Comparison of ENCODE assay signal across 8 cellular contexts in the genomic region with DNA sequence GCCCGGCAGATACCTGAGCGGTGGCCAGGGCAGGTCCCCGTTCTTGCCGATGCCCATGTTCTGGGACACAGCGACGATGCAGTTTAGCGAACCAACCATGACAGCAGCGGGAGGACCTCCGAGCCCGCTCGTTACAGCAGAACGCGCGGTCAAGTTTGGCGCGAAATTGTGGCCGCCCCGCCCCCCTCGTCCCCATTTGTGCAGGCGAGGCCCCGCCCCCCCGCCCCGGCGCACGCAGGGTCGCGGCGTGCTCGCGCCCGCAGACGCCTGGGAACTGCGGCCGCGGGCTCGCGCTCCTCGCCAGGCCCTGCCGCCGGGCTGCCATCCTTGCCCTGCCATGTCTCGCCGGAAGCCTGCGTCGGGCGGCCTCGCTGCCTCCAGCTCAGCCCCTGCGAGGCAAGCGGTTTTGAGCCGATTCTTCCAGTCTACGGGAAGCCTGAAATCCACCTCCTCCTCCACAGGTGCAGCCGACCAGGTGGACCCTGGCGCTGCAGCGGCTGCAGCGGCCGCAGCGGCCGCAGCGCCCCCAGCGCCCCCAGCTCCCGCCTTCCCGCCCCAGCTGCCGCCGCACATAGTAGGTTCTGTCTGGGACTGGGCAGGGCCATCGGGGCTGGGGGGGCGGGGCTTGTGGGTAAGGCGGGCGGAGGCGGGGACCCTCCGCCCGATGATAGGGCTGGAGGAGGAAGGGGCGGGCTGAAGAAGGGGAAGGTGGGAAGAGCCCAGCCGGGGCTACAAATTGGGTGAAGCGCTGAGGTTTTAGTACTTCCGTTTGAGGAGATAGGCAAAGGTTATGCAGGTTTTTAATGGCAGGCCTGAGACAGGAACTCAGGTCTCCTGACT. TPM values are rescaled to one million over a fixed set of nuclear protein-coding genes. Genes with fewer than 3 reads are reported as not detected.
DNase-seq lines count a peak whose midpoint lies in the region; ATAC-seq, FAIRE-seq and TF ChIP-seq lines count a peak whose summit lies in the region.

A gene (minus strand): TSS at position 593 of the 840 bp plus-strand sequence. CDS start 494 bp downstream, at position 99.
A gene (plus strand): TSS at position 262 of the 840 bp plus-strand sequence. CDS start 76 bp downstream, at position 338.

- H4K8ac ChIP-seq in H1 (ENCODE audit: extremely low read depth, insufficient read depth, low read length) (peak within 1 kb of the TSS; percentile 97), mesenchymal stem cell (ENCODE audit: low read length) (peak within 1 kb of the TSS; percentile 91)

- CTCF ChIA-PET in H1 (lab: Charles Lee; ENCODE audit: partially characterized antibody): interaction anchor here (3.2 to 3.3 kb wide), 2 partner anchors 13 to 18 kb away, joined by 12 to 28 read pairs; no protein-coding TSS in a partner anchor

- H4K91ac ChIP-seq in H1 (replicated peaks; ENCODE audit: insufficient read length, low read length) (peak within 1 kb of the TSS; percentile 99), mesenchymal stem cell (ENCODE audit: low read length) (peak within 1 kb of the TSS; percentile 90)

- H3K27me3 ChIP-seq in HUES48 (ENCODE audit: control insufficient read depth, insufficient read depth, low read length) (no peaks in the 10 kb centered on the region), H1 (replicated peaks in 1 of 4; ENCODE audit: control insufficient read depth in 3 of 4, extremely low read depth in 1 of 4, insufficient read depth in 3 of 4, low read length in 3 of 4) (no peaks in the 10 kb centered on the region), mesenchymal stem cell (ENCODE audit: control insufficient read depth in 1 of 2, insufficient read depth in 1 of 2, low read length in 2 of 2) (no peaks in the 10 kb centered on the region)

- peak within 1 kb of the TSS; percentile 89 for H3K4me3 ChIP-seq in HUES48 (ENCODE audit: low read depth, low read length)
- H3K4me3 ChIP-seq in H1 (ENCODE audit: extremely low read depth in 1 of 4, insufficient read depth in 2 of 4, low read depth in 3 of 4, low read length in 4 of 4): peak within 1 kb of the TSS; percentile 60 to 100 (median 95)
- peak within 1 kb of the TSS; percentile 90 to 92 for H3K4me3 ChIP-seq in mesenchymal stem cell (ENCODE audit: insufficient read depth in 1 of 2, low read depth in 1 of 2, low read length in 2 of 2)

- peak within 1 kb of the TSS; percentile 99 for H4K5ac ChIP-seq in H1 (ENCODE audit: insufficient read length, low read depth, low read length)

- H3K9ac ChIP-seq in HUES48 (ENCODE audit: low read depth, low read length) (peak within 1 kb of the TSS; percentile 97), H1 (replicated peaks in 1 of 4; ENCODE audit: extremely low read depth in 1 of 4, low read depth in 3 of 4, low read length in 3 of 4) (peak within 1 kb of the TSS; percentile 94 to 99 (median 95)), mesenchymal stem cell (ENCODE audit: low read length) (peak within 1 kb of the TSS; percentile 91)

- no peaks in the 10 kb centered on the region; the same call in 1 of the 2 replicates for H3K79me1 ChIP-seq in H1 (ENCODE audit: low read depth, low read length)
- H3K79me1 ChIP-seq in mesenchymal stem cell (replicated peaks; ENCODE audit: low read length, poor library complexity, severe bottlenecking): peaks cover 15% of the 10 kb centered on the region

- H2BK20ac ChIP-seq in H1 (ENCODE audit: low read length): no peak within 1 kb of the TSS

- no peak within 1 kb of the TSS for H2BK15ac ChIP-seq in H1 (ENCODE audit: low read length)
- H2BK15ac ChIP-seq in mesenchymal stem cell (ENCODE audit: low read depth, poor library complexity, severe bottlenecking): peak within 1 kb of the TSS; percentile 83

- H3K56ac ChIP-seq in H1 (replicated peaks; ENCODE audit: insufficient read length, low read depth, low read length): peak within 1 kb of the TSS; percentile 97

- H2BK12ac ChIP-seq in H1 (ENCODE audit: low read depth, low read length) (no peak within 1 kb of the TSS), mesenchymal stem cell (ENCODE audit: low read length in 2 of 2) (no peak within 1 kb of the TSS)

- H3K18ac ChIP-seq in H1 (ENCODE audit: extremely low read depth, low read length) (peak within 1 kb of the TSS; percentile 100), mesenchymal stem cell (ENCODE audit: low read depth in 1 of 2, low read length in 2 of 2) (peak within 1 kb of the TSS; percentile 99 to 100)

- TF ChIP-seq RAD21 in H1 (IDR thresholded peaks at IDR 0.05 in 1 of 2, conservative IDR thresholded peaks at IDR 0.05 in 1 of 2; ENCODE audit: low read depth in 2 of 2, low read length in 2 of 2): 0 out of 4 replicates have a peak, but pooled peaks of 1 of the 2 experiments have one; percentile 3

- H3K4me1 ChIP-seq in HUES48 (ENCODE audit: control insufficient read depth, insufficient read depth, low read length) (peaks cover 18% of the 10 kb centered on the region), H1 (replicated peaks in 1 of 4; ENCODE audit: control insufficient read depth in 3 of 4, insufficient read depth in 4 of 4, low read length in 3 of 4) (peaks cover 0 to 5% (median 2%) of the 10 kb centered on the region in 4 experiments; a peak in 3 of 7 replicates), mesenchymal stem cell (ENCODE audit: control insufficient read depth, insufficient read depth, low read depth, low read length) (peaks cover 4% of the 10 kb centered on the region)

- FAIRE-seq in H1 (lab: Jason Lieb, UNC): peak; percentile 50

- H3K4ac ChIP-seq in H1 (replicated peaks; ENCODE audit: insufficient read length, low read depth, low read length) (peak within 1 kb of the TSS; percentile 99), mesenchymal stem cell (ENCODE audit: low read depth in 1 of 2, low read length in 2 of 2) (peak within 1 kb of the TSS; percentile 97 to 100)

- peak within 1 kb of the TSS; percentile 83 to 98 for H3K4me2 ChIP-seq in H1 (ENCODE audit: insufficient read depth in 1 of 2, low read depth in 2 of 2, low read length in 2 of 2)
- peak within 1 kb of the TSS; percentile 98 for H3K4me2 ChIP-seq in mesenchymal stem cell (ENCODE audit: low read length, poor library complexity, severe bottlenecking)

- POLR2A ChIA-PET in H1 (lab: Charles Lee; ENCODE audit: partially characterized antibody): interaction anchor here (0.6 to 3.2 kb wide), 12 partner anchors 10 to 297 kb away, joined by 3 to 13 read pairs (median 3); a partner anchor contains a TSS

- H3K14ac ChIP-seq in H1 (ENCODE audit: insufficient read length) (no peak within 1 kb of the TSS), mesenchymal stem cell (ENCODE audit: low read length in 2 of 2) (peak within 1 kb of the TSS in 1 of 2 experiments; percentile 94)

- peaks cover 31% of the 10 kb centered on the region for H3K36me3 ChIP-seq in HUES48 (ENCODE audit: control insufficient read depth, insufficient read depth, low read length)
- peaks cover 0 to 21% (median 12%) of the 10 kb centered on the region in 4 experiments; a peak in 4 of 8 replicates for H3K36me3 ChIP-seq in H1 (ENCODE audit: control insufficient read depth in 2 of 4, insufficient read depth in 4 of 4, low read length in 3 of 4)
- peaks cover 3 to 24% of the 10 kb centered on the region in 2 experiments for H3K36me3 ChIP-seq in mesenchymal stem cell (ENCODE audit: control insufficient read depth in 1 of 2, insufficient read depth in 2 of 2, low read depth in 1 of 2, low read length in 2 of 2)

- H2AFZ ChIP-seq in H1 (ENCODE audit: low read length) (peak within 1 kb of the TSS; percentile 91; the same call in 1 of the 2 replicates), mesenchymal stem cell (ENCODE audit: low read depth, low read length) (peak within 1 kb of the TSS; percentile 72)

- TF ChIP-seq CTCF in H1 (IDR thresholded peaks at IDR 0.05; ENCODE audit: control extremely low read depth in 1 of 3, insufficient read depth in 1 of 3, low read depth in 1 of 3, low read length in 3 of 3): peak in 1 of 3 experiments; percentile 18; a peak in 1 of 4 replicates

- H3K23ac ChIP-seq in H1 (ENCODE audit: insufficient read length) (no peak within 1 kb of the TSS), mesenchymal stem cell (ENCODE audit: low read length in 2 of 2) (peak within 1 kb of the TSS in 1 of 2 experiments; percentile 98)

- H2BK120ac ChIP-seq in H1 (replicated peaks; ENCODE audit: low read depth, low read length) (peak within 1 kb of the TSS; percentile 33), mesenchymal stem cell (ENCODE audit: low read depth, low read length) (peak within 1 kb of the TSS; percentile 94)

- peak; percentile 76 for DNase-seq in CMK (ENCODE audit: low read depth)
- DNase-seq in NOMO-1 treated with dmso at 0.1 percent for 144 hours (lab: John Stamatoyannopoulos, UW; ENCODE audit: unreplicated experiment): peak; percentile 93
- peak; percentile 74 to 80 (median 75) for DNase-seq in activated CD8-positive, alpha-beta memory T cell treated with anti-CD3 and anti-CD28 coated beads for 48 hours (ENCODE audit: low read depth in 2 of 3, low spot score in 2 of 3)
- DNase-seq in H1 (ENCODE audit: low read depth in 1 of 2, low spot score in 2 of 2): peak; percentile 86 to 88
- DNase-seq in mesenchymal stem cell: peak; percentile 90
- DNase-seq in stimulated activated CD8-positive, alpha-beta memory T cell treated with anti-CD3 and anti-CD28 coated beads, Interleukin-12 subunit alpha, Interleukin-12 subunit beta, amount 100 ng/mL, for 24 hours (ENCODE audit: extremely low read depth): peak; percentile 80

- H3K79me2 ChIP-seq in H1 (ENCODE audit: control insufficient read depth in 1 of 2, insufficient read depth in 2 of 2, low read length in 2 of 2): peaks cover 7 to 26% of the 10 kb centered on the region in 2 experiments

- H3K23me2 ChIP-seq in H1 (ENCODE audit: low read depth, low read length): peaks cover 9% of the 10 kb centered on the region; the same call in 1 of the 2 replicates

- TF ChIP-seq POLR2A in H1 (IDR thresholded peaks at IDR 0.05; ENCODE audit: control extremely low read depth in 1 of 2, low read depth in 2 of 2, low read length in 2 of 2): peak; percentile 82 to 83; a peak in 2 of 3 replicates

- H3K27ac ChIP-seq in HUES48 (ENCODE audit: low read depth, low read length) (peak within 1 kb of the TSS; percentile 98), H1 (ENCODE audit: low read depth, low read length) (peak within 1 kb of the TSS; percentile 98), mesenchymal stem cell (ENCODE audit: low read length, poor library complexity, severe bottlenecking) (peak within 1 kb of the TSS; percentile 96)

- H4K20me1 ChIP-seq in H1 (replicated peaks in 1 of 2; ENCODE audit: control insufficient read depth in 1 of 2, insufficient read depth in 2 of 2, low read length in 2 of 2): peaks cover 0 to 2% of the 10 kb centered on the region in 2 experiments

- H2AK5ac ChIP-seq in H1 (ENCODE audit: low read depth, low read length): no peak within 1 kb of the TSS
- H2AK5ac ChIP-seq in mesenchymal stem cell (ENCODE audit: low read length, severe bottlenecking): peak within 1 kb of the TSS; percentile 68

- H2BK5ac ChIP-seq in H1 (ENCODE audit: low read depth, low read length) (peak within 1 kb of the TSS; percentile 21; the same call in 1 of the 2 replicates), mesenchymal stem cell (ENCODE audit: low read depth, low read length, poor library complexity, severe bottlenecking) (peak within 1 kb of the TSS; percentile 90)

- no peaks in the 10 kb centered on the region for H3K9me3 ChIP-seq in HUES48 (ENCODE audit: control insufficient read depth, insufficient read depth, low read length)
- no peaks in the 10 kb centered on the region for H3K9me3 ChIP-seq in H1 (ENCODE audit: insufficient read depth in 2 of 2, low read depth in 1 of 2, low read length in 1 of 2)
- H3K9me3 ChIP-seq in mesenchymal stem cell (ENCODE audit: control insufficient read depth, low read length): no peaks in the 10 kb centered on the region

- peak; percentile 21 for ATAC-seq in GM21360 (IDR thresholded peaks at IDR 0.05; ENCODE audit: unreplicated experiment)

- TF ChIP-seq EP300 in H1 (IDR thresholded peaks at IDR 0.05; ENCODE audit: borderline replicate concordance in 1 of 2, low read depth in 2 of 2, low read length in 2 of 2): no peak

- WGBS in H1 (ENCODE audit: extremely low coverage in 1 of 2, insufficient coverage in 1 of 2, insufficient read length in 1 of 2, insufficient replicate concordance in 2 of 2, low coverage in 1 of 2, low lambda C conversion rate in 2 of 2, missing lambda C conversion rate in 1 of 2), 2 experiments: 0% methylated on average over 14 of the region's 74 CpGs; no CpG with 5 or more reads in 1 of the 2 experiments
- under 1% methylated on average over 37 of the region's 74 CpGs for WGBS in mesenchymal stem cell

RNA-seq across cellular contexts. Expression of the first gene that starts in this region (rescaled TPM):
- total RNA-seq in H1 (2021; fragmentation: NEBNext Ultra II Directional; extraction: Animal tissue kit (Norgen Biotek cat#: 25700)): 86.7 and 88.9 TPM in 2 replicates
- 34.5 and 46.4 TPM in 2 replicates for polyA plus RNA-seq in H1 (2011; rRNA removed)
- 55.7 TPM for polyA plus RNA-seq in H1 (2011; cell fraction: cytosol; rRNA removed)
- polyA plus RNA-seq in H1 (2011; cell fraction: nucleus; rRNA removed): 93.3 TPM
- polyA plus RNA-seq in H1 (2012, experiment 1 of 2): 52.3 to 74.6 TPM (median 57.2 TPM) in 4 replicates
- polyA plus RNA-seq in H1 (2012, experiment 2 of 2): 16.6 TPM
- 172 TPM for polyA plus RNA-seq in H1 (2013, experiment 1 of 2)
- 152 TPM for polyA plus RNA-seq in H1 (2013, experiment 2 of 2)
- polyA minus RNA-seq in H1 (2011; rRNA and poly(A)+ RNA removed): 51.3 and 69.7 TPM in 2 replicates
- polyA minus RNA-seq in H1 (2011; cell fraction: cytosol; rRNA and poly(A)+ RNA removed): 53.4 TPM
- polyA minus RNA-seq in H1 (2011; cell fraction: nucleus; rRNA and poly(A)+ RNA removed): 111 TPM
- 16.2 TPM for polyA plus RNA-seq in mesenchymal stem cell (2013, experiment 1 of 2)
- polyA plus RNA-seq in mesenchymal stem cell (2013, experiment 2 of 2): 18.2 TPM

RNA-seq across cellular contexts. Expression of the second gene that starts in this region (rescaled TPM):
- total RNA-seq in H1 (2021; fragmentation: NEBNext Ultra II Directional; extraction: Animal tissue kit (Norgen Biotek cat#: 25700)): 20.3 and 22.6 TPM in 2 replicates
- 2.5 and 3.6 TPM in 2 replicates for polyA plus RNA-seq in H1 (2011; rRNA removed)
- polyA plus RNA-seq in H1 (2011; cell fraction: cytosol; rRNA removed): 5.4 TPM
- polyA plus RNA-seq in H1 (2011; cell fraction: nucleus; rRNA removed): 4.2 TPM
- 6.6 to 14.0 TPM (median 8.7 TPM) in 4 replicates for polyA plus RNA-seq in H1 (2012, experiment 1 of 2)
- 0.54 TPM for polyA plus RNA-seq in H1 (2012, experiment 2 of 2)
- 12.6 TPM for polyA plus RNA-seq in H1 (2013, experiment 1 of 2)
- 12.7 TPM for polyA plus RNA-seq in H1 (2013, experiment 2 of 2)
- 10.6 and 14.9 TPM in 2 replicates for polyA minus RNA-seq in H1 (2011; rRNA and poly(A)+ RNA removed)
- 11.1 TPM for polyA minus RNA-seq in H1 (2011; cell fraction: cytosol; rRNA and poly(A)+ RNA removed)
- polyA minus RNA-seq in H1 (2011; cell fraction: nucleus; rRNA and poly(A)+ RNA removed): 34.6 TPM
- polyA plus RNA-seq in mesenchymal stem cell (2013, experiment 1 of 2): 9.4 TPM
- polyA plus RNA-seq in mesenchymal stem cell (2013, experiment 2 of 2): 9.3 TPM

Comparison
In these comparisons a context has a peak if more than half of its experiments do, and no peak if none do; other contexts are left out.
1. Peak in every context shown above with its lines: DNase-seq, ATAC-seq, H3K4me3 ChIP-seq and H3K27ac ChIP-seq.